1 cellular context compared by ENCODE assay signal in genomic region chr19:2154587-2155075, GRCh38.
TF ChIP-seq lines count a peak whose summit lies in the region.

No MANE protein-coding gene starts in this region.

TF ChIP-seq in HEK293, 187 proteins besides CTCF, POLR2A, EP300 and RAD21 (continued from another document):
- TF ChIP-seq SALL2 (tag by site-specific recombination; IDR thresholded peaks at IDR 0.05; ENCODE audit: borderline replicate concordance) (no peak), ZNF366 (tag by site-specific recombination; conservative IDR thresholded peaks at IDR 0.05) (peak; percentile 74), BCL11B (tag by site-specific recombination; IDR thresholded peaks at IDR 0.05; ENCODE audit: low read depth) (no peak), ZBTB7A (tag by site-specific recombination; IDR thresholded peaks at IDR 0.05; ENCODE audit: low read depth) (no peak), ZSCAN18 (tag by site-specific recombination; IDR thresholded peaks at IDR 0.05) (no peak), ZFHX2 (tag by site-specific recombination; conservative IDR thresholded peaks at IDR 0.05) (peak; percentile 54), ZNF449 (tag by site-specific recombination; IDR thresholded peaks at IDR 0.05) (no peak), ZNF146 (tag by site-specific recombination; IDR thresholded peaks at IDR 0.05) (no peak), ZBTB48 (tag by site-specific recombination; IDR thresholded peaks at IDR 0.05) (no peak), GLI2 (tag by site-specific recombination; IDR thresholded peaks at IDR 0.05; ENCODE audit: borderline replicate concordance, low read depth) (no peak), ZNF513 (tag by site-specific recombination; IDR thresholded peaks at IDR 0.05) (no peak), ZNF302 (tag by site-specific recombination; IDR thresholded peaks at IDR 0.05; ENCODE audit: low read depth) (no peak), PRDM1 (tag by site-specific recombination; IDR thresholded peaks at IDR 0.05) (peak; percentile 62), ZNF19 (tag by site-specific recombination; IDR thresholded peaks at IDR 0.05; ENCODE audit: low read depth) (no peak), ZNF202 (tag by site-specific recombination; IDR thresholded peaks at IDR 0.05; ENCODE audit: borderline replicate concordance) (no peak), SP7 (tag by site-specific recombination; IDR thresholded peaks at IDR 0.05) (peak; percentile 53; the same call in 1 of the 2 replicates), ZNF544 (tag by site-specific recombination; IDR thresholded peaks at IDR 0.05) (no peak), ZNF239 (tag by site-specific recombination; IDR thresholded peaks at IDR 0.05) (no peak), ZFP41 (tag by site-specific recombination; IDR thresholded peaks at IDR 0.05; ENCODE audit: borderline replicate concordance) (no peak), TCF7L2 (IDR thresholded peaks at IDR 0.05; ENCODE audit: borderline replicate concordance, low read depth, low read length) (no peak), ZNF214 (tag by site-specific recombination; IDR thresholded peaks at IDR 0.05; ENCODE audit: borderline replicate concordance) (no peak), ZSCAN30 (tag by site-specific recombination; IDR thresholded peaks at IDR 0.05) (no peak), KLF8 (tag by site-specific recombination; IDR thresholded peaks at IDR 0.05) (peak; percentile 43; the same call in 1 of the 2 replicates), ZNF335 (tag by site-specific recombination; conservative IDR thresholded peaks at IDR 0.05) (peak; percentile 67), EGR2 (tag by site-specific recombination; IDR thresholded peaks at IDR 0.05; ENCODE audit: low read depth) (0 out of 2 replicates have a peak, but pooled peaks have one; percentile 14), ZNF629 (tag by site-specific recombination; IDR thresholded peaks at IDR 0.05) (peak; percentile 73), ZNF2 (tag by site-specific recombination; IDR thresholded peaks at IDR 0.05) (no peak)
- TF ChIP-seq, protein P1, sequence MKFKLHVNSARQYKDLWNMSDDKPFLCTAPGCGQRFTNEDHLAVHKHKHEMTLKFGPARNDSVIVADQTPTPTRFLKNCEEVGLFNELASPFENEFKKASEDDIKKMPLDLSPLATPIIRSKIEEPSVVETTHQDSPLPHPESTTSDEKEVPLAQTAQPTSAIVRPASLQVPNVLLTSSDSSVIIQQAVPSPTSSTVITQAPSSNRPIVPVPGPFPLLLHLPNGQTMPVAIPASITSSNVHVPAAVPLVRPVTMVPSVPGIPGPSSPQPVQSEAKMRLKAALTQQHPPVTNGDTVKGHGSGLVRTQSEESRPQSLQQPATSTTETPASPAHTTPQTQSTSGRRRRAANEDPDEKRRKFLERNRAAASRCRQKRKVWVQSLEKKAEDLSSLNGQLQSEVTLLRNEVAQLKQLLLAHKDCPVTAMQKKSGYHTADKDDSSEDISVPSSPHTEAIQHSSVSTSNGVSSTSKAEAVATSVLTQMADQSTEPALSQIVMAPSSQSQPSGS (tag by site-specific recombination; IDR thresholded peaks at IDR 0.05; ENCODE audit: low read depth) = 0 out of 2 replicates have a peak, but pooled peaks have one; percentile 6
- TF ChIP-seq, protein P2, sequence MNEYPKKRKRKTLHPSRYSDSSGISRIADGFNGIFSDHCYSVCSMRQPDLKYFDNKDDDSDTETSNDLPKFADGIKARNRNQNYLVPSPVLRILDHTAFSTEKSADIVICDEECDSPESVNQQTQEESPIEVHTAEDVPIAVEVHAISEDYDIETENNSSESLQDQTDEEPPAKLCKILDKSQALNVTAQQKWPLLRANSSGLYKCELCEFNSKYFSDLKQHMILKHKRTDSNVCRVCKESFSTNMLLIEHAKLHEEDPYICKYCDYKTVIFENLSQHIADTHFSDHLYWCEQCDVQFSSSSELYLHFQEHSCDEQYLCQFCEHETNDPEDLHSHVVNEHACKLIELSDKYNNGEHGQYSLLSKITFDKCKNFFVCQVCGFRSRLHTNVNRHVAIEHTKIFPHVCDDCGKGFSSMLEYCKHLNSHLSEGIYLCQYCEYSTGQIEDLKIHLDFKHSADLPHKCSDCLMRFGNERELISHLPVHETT (tag by site-specific recombination; IDR thresholded peaks at IDR 0.05) = peak; percentile 35; the same call in 1 of the 2 replicates
TF ChIP-seq in HEK293: peak in this region for 16.
